15 cellular contexts compared by ENCODE assay signal in genomic region chr12:124297389-124297788, GRCh38. TPM values are rescaled to one million over a fixed set of nuclear protein-coding genes. Genes with fewer than 3 reads are reported as not detected.
"Had no signal": no experiment of that assay in that cellular context is flagged by ENCODE, and none has a peak within 500 bp of the region (broad histone marks: within the 10 kb centered on the region; RNA-seq: fewer than 3 reads in every experiment).

No MANE protein-coding gene starts in this region.

- H3K4me3 ChIP-seq: adrenal gland, heart right ventricle, lower lobe of right lung, tibial artery had no signal

- H3K27ac ChIP-seq: adrenal gland, epithelial cell of prostate, heart right ventricle, lower lobe of right lung, tibial artery had no signal

- H3K36me3 ChIP-seq: adrenal gland, heart right ventricle, lower lobe of right lung, tibial artery had no signal

- DNase-seq: activated CD4-positive, alpha-beta T cell treated with anti-CD3 and anti-CD28 coated beads, Interleukin-2, amount 50 U/mL, for 4 hours; activated CD8-positive, alpha-beta memory T cell treated with anti-CD3 and anti-CD28 coated beads, Interleukin-2, amount 10 ng/mL, durations not matched to agents 7 days and 5 days; activated T-cell treated with anti-CD3 and anti-CD28 coated beads, Interleukin-2, amount 50 U/mL, for 1 hour; adrenal gland; effector memory CD4-positive, alpha-beta T cell; heart right ventricle; naive thymus-derived CD4-positive, alpha-beta T cell; stimulated activated CD4-positive, alpha-beta T cell treated with anti-CD3 and anti-CD28 coated beads, Interleukin-15, amount 100 ng/mL, for 24 hours; stimulated activated CD4-positive, alpha-beta T cell treated with anti-CD3 and anti-CD28 coated beads, Interleukin-4, amount 100 ng/mL, for 1 hour; stimulated activated naive B cell treated with anti-CD40 and anti-IgM and Interleukin-4, amounts not matched to agents 10 μg/mL and 1 μg/mL and 100 μg/mL, for 72 hours; T-helper 1 cell; T1000; tibial artery had no signal

- H3K9me3 ChIP-seq: adrenal gland, heart right ventricle, lower lobe of right lung, tibial artery had no signal

RNA-seq across cellular contexts. Expression of gene RFLNA, which starts 2.5 kb away (rescaled TPM):
- total RNA-seq: activated CD8-positive, alpha-beta memory T cell treated with anti-CD3 and anti-CD28 coated beads, Interleukin-2, amount 10 ng/mL, durations not matched to agents 7 days and 5 days; naive thymus-derived CD4-positive, alpha-beta T cell had no signal
